In genomic region chr16:84530590-84530989, GRCh38 we compare ENCODE assay signal across 18 cellular contexts. TPM values are rescaled to one million over a fixed set of nuclear protein-coding genes. Genes with fewer than 3 reads are reported as not detected.
DNase-seq lines count a peak whose midpoint lies in the region; ATAC-seq and TF ChIP-seq lines count a peak whose summit lies in the region.
"Had no signal": no experiment of that assay in that cellular context is flagged by ENCODE, and none has a peak within 500 bp of the region (broad histone marks: within the 10 kb centered on the region; RNA-seq: fewer than 3 reads in every experiment).

No MANE protein-coding gene starts in this region.

- peak overlapping the region in 1 of 2 experiments; percentile 63 for H2BK12ac ChIP-seq in mesenchymal stem cell (ENCODE audit: low read length in 2 of 2)
- peak overlapping the region; percentile 16 for H2BK12ac ChIP-seq in trophoblast cell (ENCODE audit: low read length)

- no peak overlapping the region for H3K4me3 ChIP-seq in Panc1 (ENCODE audit: low read depth in 2 of 2, low read length in 2 of 2)
- no peak overlapping the region for H3K4me3 ChIP-seq in mesenchymal stem cell (ENCODE audit: insufficient read depth in 1 of 2, low read depth in 1 of 2, low read length in 2 of 2)
- H3K4me3 ChIP-seq in trophoblast cell (ENCODE audit: low read depth, low read length): no peak overlapping the region
- H3K4me3 ChIP-seq: BLaER1, GM12878 had no signal

- no peak for TF ChIP-seq CTCF in Panc1 (IDR thresholded peaks at IDR 0.05)

- H3K79me1 ChIP-seq in mesenchymal stem cell (replicated peaks; ENCODE audit: low read length, poor library complexity, severe bottlenecking) (no peaks in the 10 kb centered on the region), trophoblast cell (ENCODE audit: low read length) (peaks cover 21% of the 10 kb centered on the region)

- H2AFZ ChIP-seq in mesenchymal stem cell (ENCODE audit: low read depth, low read length) (no peak overlapping the region), trophoblast cell (ENCODE audit: insufficient read depth, low read length, poor library complexity) (no peak overlapping the region)

- BruUV-seq in Panc1 (replicated peaks; lab: Mats Ljungman, UMichigan): no TSS peak

- 98% methylated on average over 5 of the region's 5 CpGs for WGBS in mesenchymal stem cell
- WGBS in trophoblast cell (ENCODE audit: extremely low coverage, insufficient coverage, insufficient read length): no CpG with 5 or more reads among the region's 5 CpGs

- peaks cover 11% of the 10 kb centered on the region for H3K36me3 Mint-ChIP-seq in activated CD4-positive, alpha-beta T cell treated with anti-CD3 and anti-CD28 coated beads, Interleukin-2, amount 10 ng/mL, durations not matched to agents 7 days and 5 days (ENCODE audit: low read depth)

- H3K27me3 Mint-ChIP-seq in activated CD4-positive, alpha-beta T cell treated with anti-CD3 and anti-CD28 coated beads, Interleukin-2, amount 10 ng/mL, durations not matched to agents 7 days and 5 days: peaks cover 14% of the 10 kb centered on the region

- no peak overlapping the region for H2BK15ac ChIP-seq in mesenchymal stem cell (ENCODE audit: low read depth, poor library complexity, severe bottlenecking)

- POLR2A ChIA-PET in activated CD4-positive, alpha-beta T cell treated with anti-CD3 and anti-CD28 coated beads, Interleukin-2, amount 10 ng/mL, durations not matched to agents 7 days and 5 days (lab: Charles Lee): interaction anchor here (0.6 kb wide), 1 partner anchor 209 kb away, joined by 3 read pairs; no protein-coding TSS in a partner anchor
- POLR2A ChIA-PET in Panc1 (lab: Charles Lee): no interaction called here

- H3K23ac ChIP-seq in mesenchymal stem cell (ENCODE audit: low read length in 2 of 2) (no peak overlapping the region), trophoblast cell (ENCODE audit: low read length) (no peak overlapping the region)

- H2AK5ac ChIP-seq in mesenchymal stem cell (ENCODE audit: low read length, severe bottlenecking) (peak overlapping the region; percentile 1), trophoblast cell (ENCODE audit: low read length) (peak overlapping the region; percentile 23)

- H3K27ac ChIP-seq in Panc1 (ENCODE audit: low read length): peak overlapping the region; percentile 34; the same call in 1 of the 2 replicates
- H3K27ac ChIP-seq in mesenchymal stem cell (ENCODE audit: low read length, poor library complexity, severe bottlenecking): no peak overlapping the region
- no peak overlapping the region for H3K27ac ChIP-seq in trophoblast cell (ENCODE audit: low read depth, low read length)
- H3K27ac ChIP-seq: BLaER1 had no signal

- CTCF ChIA-PET in activated CD4-positive, alpha-beta T cell treated with anti-CD3 and anti-CD28 coated beads, Interleukin-2, amount 10 ng/mL, durations not matched to agents 7 days and 5 days (lab: Charles Lee): interaction anchor here (0.7 to 1.0 kb wide), 2 partner anchors 92 to 209 kb away, joined by 3 to 4 read pairs; no protein-coding TSS in a partner anchor
- CTCF ChIA-PET in Panc1 (lab: Charles Lee): no interaction called here

- H3K27me3 ChIP-seq in Panc1 (ENCODE audit: control insufficient read depth, insufficient read depth, low read length) (no peaks in the 10 kb centered on the region), mesenchymal stem cell (ENCODE audit: control insufficient read depth in 1 of 2, insufficient read depth in 1 of 2, low read length in 2 of 2) (no peaks in the 10 kb centered on the region), trophoblast cell (ENCODE audit: insufficient read depth, low read length) (no peaks in the 10 kb centered on the region)
- H3K27me3 ChIP-seq: BLaER1 had no signal

- in situ Hi-C loops in Panc1 (cut with HindIII; ENCODE audit: low pct_unique_long_range_greater_than_20kb, low sequenced_read_pairs): no loop called here

- H3K4me2 ChIP-seq in mesenchymal stem cell (ENCODE audit: low read length, poor library complexity, severe bottlenecking) (no peak overlapping the region), trophoblast cell (ENCODE audit: low read length) (no peak overlapping the region)

- peak overlapping the region; percentile 21 for H4K91ac ChIP-seq in mesenchymal stem cell (ENCODE audit: low read length)
- no peak overlapping the region for H4K91ac ChIP-seq in trophoblast cell (ENCODE audit: low read depth, low read length)

- no peak for ATAC-seq in Panc1
- no peak for ATAC-seq in HG02763 (IDR thresholded peaks at IDR 0.05; ENCODE audit: unreplicated experiment)
- ATAC-seq: CD8-positive, alpha-beta T cell; GM12878 had no signal

- H3K4me3 Mint-ChIP-seq in activated CD4-positive, alpha-beta T cell treated with anti-CD3 and anti-CD28 coated beads, Interleukin-2, amount 10 ng/mL, durations not matched to agents 7 days and 5 days: no peak overlapping the region
- H3K4me3 Mint-ChIP-seq: CD8-positive, alpha-beta T cell; H9 had no signal

- H3K18ac ChIP-seq in mesenchymal stem cell (ENCODE audit: low read depth in 1 of 2, low read length in 2 of 2): no peak overlapping the region
- H3K18ac ChIP-seq in trophoblast cell (ENCODE audit: low read length): no peak overlapping the region

- no peaks in the 10 kb centered on the region for H3K9me3 ChIP-seq in Panc1 (ENCODE audit: control insufficient read depth, insufficient read depth, low read depth, low read length)
- peaks cover 4% of the 10 kb centered on the region for H3K9me3 ChIP-seq in mesenchymal stem cell (ENCODE audit: control insufficient read depth, low read length)
- H3K9me3 ChIP-seq in trophoblast cell (ENCODE audit: insufficient read depth, low read depth, low read length): peaks cover 4% of the 10 kb centered on the region

- peaks cover 14% of the 10 kb centered on the region for H3K4me1 ChIP-seq in Panc1 (ENCODE audit: control insufficient read depth, insufficient read depth, low read length)
- peaks cover 16% of the 10 kb centered on the region for H3K4me1 ChIP-seq in mesenchymal stem cell (ENCODE audit: control insufficient read depth, insufficient read depth, low read depth, low read length)
- peaks cover 17 to 20% of the 10 kb centered on the region in 2 experiments for H3K4me1 ChIP-seq in trophoblast cell (ENCODE audit: control insufficient read depth in 1 of 2, insufficient read depth in 2 of 2, low read length in 2 of 2)

- H3K9me3 Mint-ChIP-seq in activated CD4-positive, alpha-beta T cell treated with anti-CD3 and anti-CD28 coated beads, Interleukin-2, amount 10 ng/mL, durations not matched to agents 7 days and 5 days: peaks cover 13% of the 10 kb centered on the region

- H3K4ac ChIP-seq in mesenchymal stem cell (ENCODE audit: low read depth in 1 of 2, low read length in 2 of 2) (no peak overlapping the region), trophoblast cell (ENCODE audit: low read depth, low read length) (no peak overlapping the region)

- no peak for DNase-seq in activated CD4-positive, alpha-beta T cell treated with anti-CD3 and anti-CD28 coated beads, Interleukin-2, amount 10 ng/mL, durations not matched to agents 7 days and 5 days
- no peak for DNase-seq in activated CD4-positive, alpha-beta T cell treated with anti-CD3 and anti-CD28 coated beads for 1 hour
- DNase-seq in Panc1 (ENCODE audit: low read depth, low spot score) (no peak), mesenchymal stem cell (no peak), trophoblast cell (no peak), foreskin melanocyte (no peak)
- DNase-seq in stimulated activated naive CD4-positive, alpha-beta T cell treated with Interleukin-2 at 50 U/mL for 16 hours (lab: John Stamatoyannopoulos, UW): no peak
- DNase-seq: 8988T; CD8-positive, alpha-beta T cell; DMS 273 treated with DMSO at 0.1 percent for 48 hours; DMS53; DND-41; EL; GOT3; H9 had no signal

- H4K12ac ChIP-seq in trophoblast cell (ENCODE audit: low read depth, low read length): no peak overlapping the region

- H3K79me2 ChIP-seq in trophoblast cell (ENCODE audit: control insufficient read depth, insufficient read depth, low read length, poor library complexity): peaks cover 5% of the 10 kb centered on the region

- H3K4me1 Mint-ChIP-seq in activated CD4-positive, alpha-beta T cell treated with anti-CD3 and anti-CD28 coated beads, Interleukin-2, amount 10 ng/mL, durations not matched to agents 7 days and 5 days: peaks cover 11% of the 10 kb centered on the region

- H3K36me3 ChIP-seq in Panc1 (ENCODE audit: control insufficient read depth, insufficient read depth, low read length) (no peaks in the 10 kb centered on the region), mesenchymal stem cell (ENCODE audit: control insufficient read depth in 1 of 2, insufficient read depth in 2 of 2, low read depth in 1 of 2, low read length in 2 of 2) (no peaks in the 10 kb centered on the region), trophoblast cell (ENCODE audit: control insufficient read depth in 1 of 2, insufficient read depth in 2 of 2, low read length in 2 of 2) (no peaks in the 10 kb centered on the region)
- H3K36me3 ChIP-seq: BLaER1 had no signal

- peak overlapping the region; percentile 66 for H3K27ac Mint-ChIP-seq in activated CD4-positive, alpha-beta T cell treated with anti-CD3 and anti-CD28 coated beads, Interleukin-2, amount 10 ng/mL, durations not matched to agents 7 days and 5 days
- H3K27ac Mint-ChIP-seq: CD8-positive, alpha-beta T cell had no signal

- H3K14ac ChIP-seq in mesenchymal stem cell (ENCODE audit: low read length in 2 of 2) (no peak overlapping the region), trophoblast cell (ENCODE audit: low read length) (no peak overlapping the region)

- H2BK5ac ChIP-seq in mesenchymal stem cell (ENCODE audit: low read depth, low read length, poor library complexity, severe bottlenecking) (no peak overlapping the region), trophoblast cell (ENCODE audit: low read depth, low read length, poor library complexity) (no peak overlapping the region)

- intact Hi-C loops in Panc1 (cut with micrococcal nuclease; ENCODE audit: unreplicated experiment): no loop called here

- H2BK120ac ChIP-seq in mesenchymal stem cell (ENCODE audit: low read depth, low read length) (no peak overlapping the region), trophoblast cell (ENCODE audit: insufficient read depth, low read length, poor library complexity) (no peak overlapping the region)

- no peak overlapping the region for H4K8ac ChIP-seq in mesenchymal stem cell (ENCODE audit: low read length)
- no peak overlapping the region for H4K8ac ChIP-seq in trophoblast cell (ENCODE audit: low read depth, low read length)

- H3K9ac ChIP-seq in mesenchymal stem cell (ENCODE audit: low read length) (no peak overlapping the region), trophoblast cell (ENCODE audit: low read length) (no peak overlapping the region)
- H3K9ac ChIP-seq: BLaER1 had no signal

RNA-seq across cellular contexts. Expression of gene MEAK7, which starts 26.1 kb away (rescaled TPM):
- total RNA-seq in activated CD4-positive, alpha-beta T cell treated with anti-CD3 and anti-CD28 coated beads, Interleukin-2, amount 10 ng/mL, durations not matched to agents 7 days and 5 days: 1 to 10 TPM; 8.8 to 10.0 TPM
- total RNA-seq in Panc1 (2021; ENCODE audit: unreplicated experiment): 17.2 TPM
- 16.2 TPM for polyA plus RNA-seq in Panc1 (2012; ENCODE audit: insufficient read length)
- polyA plus RNA-seq in mesenchymal stem cell (2013, experiment 1 of 2): 13.8 TPM
- 14.8 TPM for polyA plus RNA-seq in mesenchymal stem cell (2013, experiment 2 of 2)
- polyA plus RNA-seq in trophoblast cell (2013): 16.0 and 16.7 TPM in 2 replicates
